ENCODE assay signal across 7 cellular contexts in the genomic region with DNA sequence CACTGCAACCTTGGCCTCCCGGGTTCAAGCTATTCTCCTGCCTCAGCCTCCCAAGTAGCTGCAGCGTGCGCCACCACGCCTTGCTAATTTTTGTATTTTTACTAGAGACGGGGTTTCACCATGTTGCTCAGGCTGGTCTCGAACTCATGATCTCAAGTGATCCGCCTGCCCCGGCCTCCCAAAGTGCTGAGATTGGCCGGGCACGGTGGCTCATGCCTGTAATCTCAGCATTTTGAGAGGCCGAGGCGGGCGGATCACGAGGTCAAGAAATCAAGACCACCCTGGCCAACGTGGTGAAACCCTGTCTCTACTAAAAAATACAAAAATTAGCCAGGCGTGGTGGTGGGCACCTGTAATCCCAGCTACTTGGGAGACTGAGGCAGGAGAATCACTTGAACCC. TPM values are rescaled to one million over a fixed set of nuclear protein-coding genes. Genes with fewer than 3 reads are reported as not detected.
"Had no signal": no experiment of that assay in that cellular context is flagged by ENCODE, and none has a peak within 500 bp of the region (broad histone marks: within the 10 kb centered on the region; RNA-seq: fewer than 3 reads in every experiment).

No MANE protein-coding gene starts in this region.

RNA-seq across cellular contexts. Expression of a gene that starts 57.6 kb away (rescaled TPM):
- total RNA-seq: chondrocyte, fibroblast of villous mesenchyme, foreskin keratinocyte, heart left ventricle, left lobe of liver, left ventricle myocardium inferior, mammary epithelial cell had no signal
- polyA plus RNA-seq: mammary epithelial cell had no signal
